1 cellular context compared by ENCODE assay signal in genomic region chr19:52200755-52201391, GRCh38.
TF ChIP-seq lines count a peak whose summit lies in the region.

No MANE protein-coding gene starts in this region.

TF ChIP-seq in SK-N-SH, 30 proteins besides CTCF, POLR2A, EP300 and RAD21:
- TF ChIP-seq GATA2 (CRISPR knock-in tag; IDR thresholded peaks at IDR 0.05): 0 out of 2 replicates have a peak, but pooled peaks have one; percentile 13
